ENCODE assay signal across 18 cellular contexts in the genomic region with DNA sequence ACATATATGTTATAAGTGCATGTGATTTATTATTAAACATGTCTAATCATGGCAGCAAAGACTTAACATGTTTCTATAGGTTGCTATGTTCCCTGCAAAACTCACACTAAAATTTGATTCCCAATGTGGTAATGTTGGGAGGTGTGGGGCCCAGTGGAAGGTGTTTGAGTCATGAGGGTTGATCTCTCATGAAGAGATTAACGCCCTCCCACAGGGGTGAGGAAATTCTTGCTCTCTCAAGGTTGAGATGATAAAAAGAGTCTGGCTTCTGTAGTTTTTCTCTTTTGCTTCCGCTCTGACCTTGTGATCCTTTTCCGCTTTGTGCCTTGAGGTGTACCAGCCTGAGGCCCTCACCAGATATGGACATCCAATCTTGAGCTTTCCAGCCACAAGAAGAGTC.
A peak's percentile ranks its signal among the peaks of the same experiment; 100 is the strongest.
DNase-seq lines count a peak whose midpoint lies in the region; TF ChIP-seq lines count a peak whose summit lies in the region.
"Had no signal": no experiment of that assay in that cellular context is flagged by ENCODE, and none has a peak within 500 bp of the region (broad histone marks: within the 10 kb centered on the region; RNA-seq: fewer than 3 reads in every experiment).

No MANE protein-coding gene starts in this region.

- peaks cover 1% of the 10 kb centered on the region for H3K9me3 Mint-ChIP-seq in endodermal cell

- peaks cover 15% of the 10 kb centered on the region for H3K4me1 Mint-ChIP-seq in endodermal cell

- H3K4me3 ChIP-seq in HUES64 (ENCODE audit: low read length), result no peak overlapping the region
- no peak overlapping the region for H3K4me3 ChIP-seq in endodermal cell (ENCODE audit: low read length)
- H3K4me3 ChIP-seq in mesenchymal stem cell (ENCODE audit: insufficient read depth in 1 of 2, low read depth in 1 of 2, low read length in 2 of 2), result no peak overlapping the region
- no peak overlapping the region for H3K4me3 ChIP-seq in ovary

- no peak overlapping the region for H2AK5ac ChIP-seq in mesenchymal stem cell (ENCODE audit: low read length, severe bottlenecking)

- no peak overlapping the region for H3K23ac ChIP-seq in mesenchymal stem cell (ENCODE audit: low read length in 2 of 2)

- 77% methylated on average over 3 of the region's 3 CpGs for WGBS in HUES64
- 35 to 79% methylated on average over 2 to 3 of the region's 3 CpGs for WGBS in endodermal cell (ENCODE audit: insufficient coverage in 1 of 2, insufficient read length in 1 of 2), 2 experiments
- WGBS in mesenchymal stem cell, result 62% methylated on average over 3 of the region's 3 CpGs
- WGBS in ovary, 3 donors, result 71 to 76% (median 72%) methylated on average over 3 of the region's 3 CpGs

- H3K4me1 ChIP-seq in HUES64 (ENCODE audit: insufficient read depth, low read length) (peaks cover 33% of the 10 kb centered on the region), endodermal cell (ENCODE audit: control insufficient read depth, insufficient read depth, low read length) (peaks cover 2% of the 10 kb centered on the region), mesenchymal stem cell (ENCODE audit: control insufficient read depth, insufficient read depth, low read depth, low read length) (peaks cover 2% of the 10 kb centered on the region), ovary (ENCODE audit: insufficient read depth) (no peaks in the 10 kb centered on the region)

- no peaks in the 10 kb centered on the region for H3K79me1 ChIP-seq in mesenchymal stem cell (replicated peaks; ENCODE audit: low read length, poor library complexity, severe bottlenecking)

- H3K27ac Mint-ChIP-seq in endodermal cell, result peak overlapping the region; percentile 76

- H3K14ac ChIP-seq in mesenchymal stem cell (ENCODE audit: low read length in 2 of 2), result no peak overlapping the region

- H4K8ac ChIP-seq in mesenchymal stem cell (ENCODE audit: low read length), result no peak overlapping the region

- H3K27me3 ChIP-seq in HUES64 (ENCODE audit: insufficient read depth, low read length) (no peaks in the 10 kb centered on the region), endodermal cell (ENCODE audit: control insufficient read depth, insufficient read depth, low read length, poor library complexity, severe bottlenecking) (no peaks in the 10 kb centered on the region), mesenchymal stem cell (ENCODE audit: control insufficient read depth in 1 of 2, insufficient read depth in 1 of 2, low read length in 2 of 2) (no peaks in the 10 kb centered on the region), ovary (no peaks in the 10 kb centered on the region)

- TF ChIP-seq EP300 in ovary (IDR thresholded peaks at IDR 0.05), result no peak

- H2BK15ac ChIP-seq in mesenchymal stem cell (ENCODE audit: low read depth, poor library complexity, severe bottlenecking), result no peak overlapping the region

- intact Hi-C loops in ovary (cut with DNase I), result no loop called here

- no peak for TF ChIP-seq POLR2A in ovary (IDR thresholded peaks at IDR 0.05)

- no peaks in the 10 kb centered on the region for H3K27me3 Mint-ChIP-seq in endodermal cell (ENCODE audit: insufficient read depth)

- no peak overlapping the region for H4K91ac ChIP-seq in mesenchymal stem cell (ENCODE audit: low read length)

- H3K36me3 Mint-ChIP-seq in endodermal cell (ENCODE audit: low read depth), result peaks cover 13% of the 10 kb centered on the region

- no peaks in the 10 kb centered on the region for H3K9me3 ChIP-seq in HUES64 (ENCODE audit: insufficient read depth, low read depth, low read length)
- H3K9me3 ChIP-seq in endodermal cell (ENCODE audit: control insufficient read depth, low read length), result peaks cover 18% of the 10 kb centered on the region
- no peaks in the 10 kb centered on the region for H3K9me3 ChIP-seq in mesenchymal stem cell (ENCODE audit: control insufficient read depth, low read length)
- H3K9me3 ChIP-seq in ovary, result no peaks in the 10 kb centered on the region

- H2BK5ac ChIP-seq in mesenchymal stem cell (ENCODE audit: low read depth, low read length, poor library complexity, severe bottlenecking), result no peak overlapping the region

- no peak overlapping the region for H2AFZ ChIP-seq in mesenchymal stem cell (ENCODE audit: low read depth, low read length)

- H3K9ac ChIP-seq in HUES64 (ENCODE audit: low read depth, low read length) (no peak overlapping the region; the same call in 1 of the 2 replicates), endodermal cell (ENCODE audit: extremely low read depth, low read length, poor library complexity, severe bottlenecking) (no peak overlapping the region), mesenchymal stem cell (ENCODE audit: low read length) (no peak overlapping the region)

- DNase-seq in endodermal cell (peak; percentile 85), mesenchymal stem cell (no peak), NCI-H446 treated with DMSO at 0.1 percent for 48 hours (lab: John Stamatoyannopoulos, UW) (no peak), ovary (no peak), NCI-H1092 treated with DMSO at 0.1 percent for 48 hours (lab: John Stamatoyannopoulos, UW) (no peak)
- no peak for DNase-seq in activated CD4-positive, alpha-beta T cell treated with anti-CD3 and anti-CD28 coated beads for 48 hours
- DNase-seq: AML-193, DMS79, KBM-7, NCI-H1105 treated with DMSO at 0.1 percent for 48 hours, NCI-H1694, NCI-H2081 treated with DMSO at 0.1 percent for 48 hours, NCI-H510A, NCI-H748 treated with DMSO at 0.1 percent for 48 hours, Right ventricle myocardium superior had no signal

- H2BK120ac ChIP-seq in mesenchymal stem cell (ENCODE audit: low read depth, low read length), result peak overlapping the region; percentile 73

- H3K4ac ChIP-seq in mesenchymal stem cell (ENCODE audit: low read depth in 1 of 2, low read length in 2 of 2), result no peak overlapping the region

- H3K4me3 Mint-ChIP-seq in endodermal cell, result no peak overlapping the region

- no peak overlapping the region for H3K18ac ChIP-seq in mesenchymal stem cell (ENCODE audit: low read depth in 1 of 2, low read length in 2 of 2)

- TF ChIP-seq CTCF in endodermal cell (conservative IDR thresholded peaks at IDR 0.05), result no peak
- no peak for TF ChIP-seq CTCF in ovary (IDR thresholded peaks at IDR 0.05)

- H3K36me3 ChIP-seq in HUES64 (ENCODE audit: insufficient read depth, low read length) (no peaks in the 10 kb centered on the region), endodermal cell (ENCODE audit: control insufficient read depth, insufficient read depth, low read length) (no peaks in the 10 kb centered on the region), mesenchymal stem cell (ENCODE audit: control insufficient read depth in 1 of 2, insufficient read depth in 2 of 2, low read depth in 1 of 2, low read length in 2 of 2) (no peaks in the 10 kb centered on the region), ovary (no peaks in the 10 kb centered on the region)

- H3K4me2 ChIP-seq in mesenchymal stem cell (ENCODE audit: low read length, poor library complexity, severe bottlenecking), result no peak overlapping the region

- H3K27ac ChIP-seq in HUES64 (ENCODE audit: low read depth, low read length) (peak overlapping the region; percentile 69), endodermal cell (ENCODE audit: low read depth, low read length) (no peak overlapping the region), mesenchymal stem cell (ENCODE audit: low read length, poor library complexity, severe bottlenecking) (no peak overlapping the region), ovary (no peak overlapping the region)
- H3K27ac ChIP-seq: C4-2B, SK-N-MC had no signal

- H2BK12ac ChIP-seq in mesenchymal stem cell (ENCODE audit: low read length in 2 of 2), result no peak overlapping the region
